ENCODE assay signal across 11 cellular contexts in genomic region chr6:41053056-41053455, GRCh38. TPM values are rescaled to one million over a fixed set of nuclear protein-coding genes. Genes with fewer than 3 reads are reported as not detected.
DNase-seq lines count a peak whose midpoint lies in the region; ATAC-seq and TF ChIP-seq lines count a peak whose summit lies in the region.
"Had no signal": no experiment of that assay in that cellular context is flagged by ENCODE, and none has a peak within 500 bp of the region (broad histone marks: within the 10 kb centered on the region; RNA-seq: fewer than 3 reads in every experiment).

Gene APOBEC2, plus strand, starts transcription at chr6:41053202. Its CDS starts 146 bp downstream, at chr6:41053348.

- ATAC-seq in activated T-cell treated with anti-CD3 and anti-CD28 coated beads, Interleukin-2, amount 50 U/mL, for 4 hours: no peak
- ATAC-seq in T-helper 17 cell (no peak), GM21528 (IDR thresholded peaks at IDR 0.05; ENCODE audit: low FRiP score, unreplicated experiment) (no peak), HG03139 (IDR thresholded peaks at IDR 0.05; ENCODE audit: unreplicated experiment) (no peak)

- no peak for DNase-seq in activated T-cell treated with anti-CD3 and anti-CD28 coated beads, Interleukin-2, amount 50 U/mL, for 4 hours
- DNase-seq in activated T-cell treated with anti-CD3 and anti-CD28 coated beads for 4 hours: no peak
- DNase-seq in T-helper 17 cell: no peak
- peak; percentile 66 for DNase-seq in right atrium auricular region (ENCODE audit: low spot score)
- DNase-seq in activated CD4-positive, CD25-positive, alpha-beta regulatory T cell (lab: John Stamatoyannopoulos, UW): no peak

- H3K4me3 ChIP-seq in right atrium auricular region: peak within 1 kb of the TSS; percentile 37 to 43
- peak within 1 kb of the TSS; percentile 83 to 89 (median 88) for H3K4me3 ChIP-seq in skeletal muscle tissue (ENCODE audit: low read length in 3 of 3)

- TF ChIP-seq CTCF in right atrium auricular region (IDR thresholded peaks at IDR 0.05): no peak

- H3K27me3 Mint-ChIP-seq in activated T-cell treated with anti-CD3 and anti-CD28 coated beads, Interleukin-2, amount 50 U/mL, for 4 hours (ENCODE audit: low read depth): no peaks in the 10 kb centered on the region
- no peaks in the 10 kb centered on the region for H3K27me3 Mint-ChIP-seq in T-helper 17 cell

- H3K9me3 Mint-ChIP-seq in activated T-cell treated with anti-CD3 and anti-CD28 coated beads, Interleukin-2, amount 50 U/mL, for 4 hours: no peaks in the 10 kb centered on the region

- H3K27me3 ChIP-seq in right atrium auricular region (no peaks in the 10 kb centered on the region), skeletal muscle tissue (ENCODE audit: control insufficient read depth in 3 of 3, insufficient read depth in 3 of 3, low read length in 3 of 3) (no peaks in the 10 kb centered on the region)

- peak within 1 kb of the TSS; percentile 91 to 99 (median 96) for H3K9ac ChIP-seq in skeletal muscle tissue (ENCODE audit: low read depth in 1 of 3, low read length in 3 of 3)

- H3K27ac ChIP-seq in right atrium auricular region: peak within 1 kb of the TSS; percentile 84 to 94
- peak within 1 kb of the TSS; percentile 94 for H3K27ac ChIP-seq in skeletal muscle tissue (ENCODE audit: low read depth, low read length)

- H3K4me3 Mint-ChIP-seq in activated T-cell treated with anti-CD3 and anti-CD28 coated beads, Interleukin-2, amount 50 U/mL, for 4 hours: peak within 1 kb of the TSS; percentile 2
- no peak within 1 kb of the TSS for H3K4me3 Mint-ChIP-seq in T-helper 17 cell

- H3K36me3 ChIP-seq in right atrium auricular region: no peaks in the 10 kb centered on the region
- peaks cover 8 to 37% (median 17%) of the 10 kb centered on the region in 3 donors for H3K36me3 ChIP-seq in skeletal muscle tissue (ENCODE audit: control insufficient read depth in 3 of 3, insufficient read depth in 3 of 3, low read length in 3 of 3)

- H3K9me3 ChIP-seq in T-helper 17 cell (ENCODE audit: control insufficient read depth, low read length, poor library complexity, severe bottlenecking): no peaks in the 10 kb centered on the region
- H3K9me3 ChIP-seq in right atrium auricular region: no peaks in the 10 kb centered on the region
- H3K9me3 ChIP-seq in skeletal muscle tissue (ENCODE audit: control insufficient read depth in 3 of 3, low read length in 3 of 3): no peaks in the 10 kb centered on the region

- H3K36me3 Mint-ChIP-seq in activated T-cell treated with anti-CD3 and anti-CD28 coated beads, Interleukin-2, amount 50 U/mL, for 4 hours (ENCODE audit: insufficient read depth): peaks cover 29% of the 10 kb centered on the region
- peaks cover 5% of the 10 kb centered on the region for H3K36me3 Mint-ChIP-seq in T-helper 17 cell (ENCODE audit: low read depth)

- peak within 1 kb of the TSS; percentile 5 for H3K27ac Mint-ChIP-seq in T-helper 17 cell

- H3K4me1 ChIP-seq in right atrium auricular region: peaks cover 0 to 76% of the 10 kb centered on the region in 2 donors
- H3K4me1 ChIP-seq in skeletal muscle tissue (ENCODE audit: control insufficient read depth in 3 of 3, insufficient read depth in 3 of 3, low read length in 3 of 3): peaks cover 52 to 60% (median 56%) of the 10 kb centered on the region in 3 donors

- H3K4me1 Mint-ChIP-seq in activated T-cell treated with anti-CD3 and anti-CD28 coated beads, Interleukin-2, amount 50 U/mL, for 4 hours (ENCODE audit: low read depth): peaks cover 17% of the 10 kb centered on the region
- H3K4me1 Mint-ChIP-seq in T-helper 17 cell: peaks cover 11% of the 10 kb centered on the region

RNA-seq across cellular contexts. Expression of gene APOBEC2, which starts in this region (rescaled TPM):
- not detected for total RNA-seq in activated T-cell treated with anti-CD3 and anti-CD28 coated beads, Interleukin-2, amount 50 U/mL, for 4 hours
- total RNA-seq in T-helper 17 cell (not detected), right atrium auricular region (100 to 1,000 TPM; 130 to 245 TPM), skeletal muscle tissue (664 TPM)
- total RNA-seq: bronchial epithelial cell, kidney epithelial cell, pulmonary artery endothelial cell had no signal

Comparison
In these comparisons a context has a peak if more than half of its experiments do, and no peak if none do; other contexts are left out.
1. RNA of gene APOBEC2 (total RNA-seq): 664 TPM in skeletal muscle tissue (single experiment) and 130 to 245 TPM in right atrium auricular region; not detected in activated T-cell treated with anti-CD3 and anti-CD28 coated beads, Interleukin-2, amount 50 U/mL, for 4 hours and not detected in T-helper 17 cell; every median in the first group is over 100 times any median in the second.